Comparison of ENCODE assay signal across 17 cellular contexts in the genomic region with DNA sequence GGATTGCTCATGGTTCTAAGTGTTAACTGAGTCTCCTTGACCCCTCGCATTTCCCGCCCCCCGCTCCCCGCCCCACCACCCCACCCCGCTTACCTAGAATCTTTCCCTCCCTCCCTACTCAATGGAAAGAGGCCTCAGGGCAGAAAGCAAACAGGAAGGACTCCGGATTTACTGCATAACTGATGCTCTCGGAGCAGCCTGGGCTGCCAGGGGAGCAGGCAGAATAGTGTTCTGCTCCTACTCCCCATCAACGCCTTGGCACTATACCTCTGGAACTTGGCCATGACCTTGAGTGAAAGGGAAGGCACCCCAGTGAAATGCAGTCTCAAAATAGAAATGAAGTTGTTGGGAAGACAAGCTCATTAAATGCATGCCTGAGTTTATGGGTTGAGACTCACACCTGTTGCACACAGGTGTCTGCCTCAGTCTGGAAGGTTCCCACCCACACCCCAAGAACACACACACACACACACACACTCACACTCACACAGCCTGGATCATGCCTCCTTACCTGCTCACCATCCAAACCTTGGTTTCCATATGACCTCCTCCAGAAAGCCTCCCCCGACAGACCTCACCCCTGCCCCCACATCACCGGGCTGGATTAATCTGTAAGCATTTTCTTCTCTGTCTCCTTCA. TPM values are rescaled to one million over a fixed set of nuclear protein-coding genes. Genes with fewer than 3 reads are reported as not detected.
DNase-seq lines count a peak whose midpoint lies in the region; ATAC-seq and TF ChIP-seq lines count a peak whose summit lies in the region.
"Had no signal": no experiment of that assay in that cellular context is flagged by ENCODE, and none has a peak within 500 bp of the region (broad histone marks: within the 10 kb centered on the region; RNA-seq: fewer than 3 reads in every experiment).

No MANE protein-coding gene starts in this region.

- BruUV-seq in PC-3 (replicated peaks; lab: Mats Ljungman, UMichigan), result no TSS peak

- H3K27me3 ChIP-seq in PC-3 (ENCODE audit: low read length), result peaks cover 15% of the 10 kb centered on the region
- peaks cover 26% of the 10 kb centered on the region for H3K27me3 ChIP-seq in brain microvascular endothelial cell (replicated peaks)
- H3K27me3 ChIP-seq: upper lobe of left lung had no signal

- no peaks in the 10 kb centered on the region for H3K9me2 ChIP-seq in PC-3 (replicated peaks; ENCODE audit: low read length)

- intact Hi-C loops in PC-3 (cut with micrococcal nuclease), result loop anchor here (10.0 kb wide), 2 partner anchors 444 to 1614 kb away; a partner anchor contains a TSS
- intact Hi-C loops in left ventricle myocardium superior (cut with micrococcal nuclease), result no loop called here

- H3K9me3 Mint-ChIP-seq in nephron progenitor cell, result no peaks in the 10 kb centered on the region
- H3K9me3 Mint-ChIP-seq: stimulated activated memory B cell treated with anti-CD40 and anti-IgM and Interleukin-4, amounts not matched to agents 10 μg/mL and 1 μg/mL and 100 μg/mL, for 72 hours had no signal

- CTCF ChIA-PET in PC-3 (lab: Charles Lee), result no interaction called here

- no peak for TF ChIP-seq CTCF in PC-3 (conservative IDR thresholded peaks at IDR 0.05; ENCODE audit: low read depth, low read length)
- TF ChIP-seq CTCF in nephron progenitor cell (IDR thresholded peaks at IDR 0.05), result no peak
- no peak for TF ChIP-seq CTCF in brain microvascular endothelial cell (IDR thresholded peaks at IDR 0.05; ENCODE audit: low read depth, low read length, missing control alignments)

- H3K27ac ChIP-seq in PC-3 (ENCODE audit: low read length) (no peak overlapping the region), substantia nigra (ENCODE audit: low read depth, low read length, poor library complexity, severe bottlenecking) (no peak overlapping the region), brain microvascular endothelial cell (no peak overlapping the region)
- H3K27ac ChIP-seq: epithelial cell of prostate, neutrophil had no signal

- H3K4me1 ChIP-seq in ES-I3 (ENCODE audit: insufficient read depth, low read length), result peaks cover 30% of the 10 kb centered on the region
- 0 out of 2 replicates have a peak, but pooled peaks cover 5% of the 10 kb centered on the region for H3K4me1 ChIP-seq in PC-3 (ENCODE audit: insufficient read depth, low read length)

- no peaks in the 10 kb centered on the region for H3K79me2 ChIP-seq in PC-3 (ENCODE audit: low read length)

- H3K9ac ChIP-seq in ES-I3 (ENCODE audit: low read depth, low read length) (peak overlapping the region; percentile 55), PC-3 (ENCODE audit: low read length) (no peak overlapping the region)

- H3K27me3 Mint-ChIP-seq in nephron progenitor cell (ENCODE audit: low read depth, poor library complexity), result peaks cover 77% of the 10 kb centered on the region

- H4K20me1 ChIP-seq in PC-3 (ENCODE audit: low read length), result no peaks in the 10 kb centered on the region

- in situ Hi-C loops in brain microvascular endothelial cell (cut with HindIII; ENCODE audit: low pct_ligation_motif_present, low sequenced_read_pairs), result no loop called here

- H3K4me2 ChIP-seq in PC-3 (ENCODE audit: low read length), result no peak overlapping the region

- H3K4me1 Mint-ChIP-seq in nephron progenitor cell, result peaks cover 34% of the 10 kb centered on the region

- no peaks in the 10 kb centered on the region for H3K36me3 Mint-ChIP-seq in nephron progenitor cell (ENCODE audit: low read depth)
- H3K36me3 Mint-ChIP-seq: stimulated activated memory B cell treated with anti-CD40 and anti-IgM and Interleukin-4, amounts not matched to agents 10 μg/mL and 1 μg/mL and 100 μg/mL, for 72 hours had no signal

- POLR2A ChIA-PET in PC-3 (lab: Charles Lee; ENCODE audit: unreplicated experiment), result interaction anchor here (0.6 kb wide), 1 partner anchor 574 kb away, joined by 4 read pairs; no protein-coding TSS in a partner anchor

- peak overlapping the region; percentile 60 for H3K4me3 Mint-ChIP-seq in nephron progenitor cell
- H3K4me3 Mint-ChIP-seq: stimulated activated memory B cell treated with anti-CD40 and anti-IgM and Interleukin-4, amounts not matched to agents 10 μg/mL and 1 μg/mL and 100 μg/mL, for 72 hours had no signal

- no peak overlapping the region for H3K4me3 ChIP-seq in PC-3 (ENCODE audit: low read length)
- no peak overlapping the region for H3K4me3 ChIP-seq in brain microvascular endothelial cell (ENCODE audit: low read depth, low read length)
- H3K4me3 ChIP-seq: K562, upper lobe of left lung had no signal

- no peak overlapping the region for H3K27ac Mint-ChIP-seq in nephron progenitor cell
- H3K27ac Mint-ChIP-seq: stimulated activated memory B cell treated with anti-CD40 and anti-IgM and Interleukin-4, amounts not matched to agents 10 μg/mL and 1 μg/mL and 100 μg/mL, for 72 hours had no signal

- no peaks in the 10 kb centered on the region for H3F3A ChIP-seq in PC-3 (ENCODE audit: low read length, unreplicated experiment)

- no peaks in the 10 kb centered on the region; the same call in 1 of the 2 replicates for H3K36me3 ChIP-seq in ES-I3 (ENCODE audit: insufficient read depth, low read length)
- no peaks in the 10 kb centered on the region for H3K36me3 ChIP-seq in PC-3 (ENCODE audit: low read depth, low read length)
- no peaks in the 10 kb centered on the region for H3K36me3 ChIP-seq in brain microvascular endothelial cell (replicated peaks)
- H3K36me3 ChIP-seq: neutrophil, upper lobe of left lung had no signal

- DNase-seq in PC-3 (peak; percentile 25), left ventricle myocardium superior (no peak), nephron progenitor cell (no peak), substantia nigra (lab: John Stamatoyannopoulos, UW) (no peak), brain microvascular endothelial cell (no peak)
- DNase-seq: activated CD4-positive, alpha-beta T cell treated with anti-CD3 and anti-CD28 coated beads, Interleukin-2, amount 50 U/mL, for 4 hours; activated T-cell treated with anti-CD3 and anti-CD28 coated beads, Interleukin-2, amount 50 U/mL, for 48 hours; NCI-H1092 treated with DMSO at 0.1 percent for 48 hours had no signal

- no peak overlapping the region for H2AFZ ChIP-seq in PC-3 (ENCODE audit: low read length)

- 0 out of 2 replicates have a peak, but pooled peaks have one; percentile 9 for ATAC-seq in PC-3
- peak; percentile 46 for ATAC-seq in left ventricle myocardium superior
- no peak for ATAC-seq in HG03045 (IDR thresholded peaks at IDR 0.05; ENCODE audit: unreplicated experiment)
- no peak for ATAC-seq in GM21717 (IDR thresholded peaks at IDR 0.05; ENCODE audit: unreplicated experiment)
- ATAC-seq: K562; SK-N-SH treated with all-trans-retinoic acid at 6 μM for 48 hours; stimulated activated memory B cell treated with anti-CD40 and anti-IgM and Interleukin-4, amounts not matched to agents 10 μg/mL and 1 μg/mL and 100 μg/mL, for 72 hours had no signal

- H3K9me3 ChIP-seq in ES-I3 (ENCODE audit: control insufficient read depth, insufficient read depth, low read length) (no peaks in the 10 kb centered on the region), PC-3 (ENCODE audit: low read length) (no peaks in the 10 kb centered on the region)
- H3K9me3 ChIP-seq: neutrophil, upper lobe of left lung had no signal

RNA-seq across cellular contexts. Expression of a gene that starts 59.7 kb away (rescaled TPM):
- total RNA-seq in PC-3 (2014; rRNA removed) (0.95 and 2.5 TPM in 2 replicates), left ventricle myocardium superior (32.0 TPM)

Comparison
In these comparisons a context has a peak if more than half of its experiments do, and no peak if none do; other contexts are left out.
1. ATAC-seq: peak in PC-3 (single experiment) and left ventricle myocardium superior (single experiment); none in HG03045 (single experiment) and GM21717 (single experiment).